ENCODE assay signal across 1 cellular context in genomic region chrX:129524250-129524850, GRCh38.
TF ChIP-seq lines count a peak whose summit lies in the region.

No MANE protein-coding gene starts in this region.

TF ChIP-seq in K562, 482 proteins besides CTCF, POLR2A, EP300 and RAD21:
- TF ChIP-seq E2F6 (IDR thresholded peaks at IDR 0.05; ENCODE audit: borderline replicate concordance in 1 of 2, extremely low read depth in 1 of 2, insufficient read depth in 1 of 2, insufficient read length in 1 of 2, low read depth in 1 of 2, low read length in 1 of 2, poor library complexity in 1 of 2, severe bottlenecking in 1 of 2) (no peak), ZNF395 (CRISPR knock-in tag; IDR thresholded peaks at IDR 0.05) (no peak), ZNF511 (CRISPR knock-in tag; IDR thresholded peaks at IDR 0.05) (no peak), CEBPB (tag; IDR thresholded peaks at IDR 0.05) (peak; percentile 37; the same call in 1 of the 2 replicates), BRF1 (IDR thresholded peaks at IDR 0.05; ENCODE audit: borderline replicate concordance, extremely low read depth, insufficient read length) (no peak), NFE2 (IDR thresholded peaks at IDR 0.05; ENCODE audit: low read depth) (no peak), PRMT5 (CRISPR knock-in tag; IDR thresholded peaks at IDR 0.05) (no peak), ZNF146 (CRISPR knock-in tag; IDR thresholded peaks at IDR 0.05; ENCODE audit: unreplicated experiment) (peak; percentile 61), FOS (IDR thresholded peaks at IDR 0.05; ENCODE audit: extremely low read depth, insufficient read length) (no peak), BCOR (IDR thresholded peaks at IDR 0.05) (no peak), ZFP91 (CRISPR knock-in tag; IDR thresholded peaks at IDR 0.05) (no peak), RBM25 (IDR thresholded peaks at IDR 0.05; ENCODE audit: low read depth, low read length, severe bottlenecking) (peak; percentile 15), ZBTB40 (IDR thresholded peaks at IDR 0.05) (no peak), ZBTB40 (CRISPR knock-in tag; IDR thresholded peaks at IDR 0.05) (no peak), SMARCB1 (IDR thresholded peaks at IDR 0.05; ENCODE audit: insufficient read length, low read depth) (no peak)
